ENCODE assay signal across 16 cellular contexts in genomic region chr17:17549732-17550366, GRCh38. TPM values are rescaled to one million over a fixed set of nuclear protein-coding genes. Genes with fewer than 3 reads are reported as not detected.
DNase-seq lines count a peak whose midpoint lies in the region; ATAC-seq and TF ChIP-seq lines count a peak whose summit lies in the region.
"Had no signal": no experiment of that assay in that cellular context is flagged by ENCODE, and none has a peak within 500 bp of the region (broad histone marks: within the 10 kb centered on the region; RNA-seq: fewer than 3 reads in every experiment).

No MANE protein-coding gene starts in this region.

- peak overlapping the region in 2 of 3 experiments; percentile 47 to 62; a peak in 3 of 7 replicates for H3K27ac Mint-ChIP-seq in H9
- H3K27ac Mint-ChIP-seq in activated T-helper 17 cell treated with anti-CD3 and anti-CD28 coated beads, Interleukin-2, amount 50 U/mL, for 72 hours: no peak overlapping the region
- no peak overlapping the region for H3K27ac Mint-ChIP-seq in CD8-positive, alpha-beta T cell

- no peak overlapping the region for H2BK5ac ChIP-seq in H9 (ENCODE audit: insufficient read length, low read length)

- WGBS in H9 (ENCODE audit: extremely low coverage, insufficient read length, low lambda C conversion rate): no CpG with 5 or more reads among the region's 20 CpGs
- 74% methylated on average over 20 of the region's 20 CpGs for WGBS in right cardiac atrium

- no peak overlapping the region for H3K9ac ChIP-seq in H9 (ENCODE audit: extremely low read depth, insufficient read length, low read length)

- H3K79me2 ChIP-seq in H9 (ENCODE audit: insufficient read depth, low read length): no peaks in the 10 kb centered on the region

- H3K36me3 ChIP-seq in CD8-positive, alpha-beta T cell (ENCODE audit: insufficient read depth, low read length): no peaks in the 10 kb centered on the region

- H2BK12ac ChIP-seq in H9 (ENCODE audit: insufficient read length, low read depth, low read length): no peak overlapping the region

- H3K14ac ChIP-seq in H9 (ENCODE audit: insufficient read depth, low read length): no peak overlapping the region

- H3K23ac ChIP-seq in H9 (ENCODE audit: insufficient read length, low read depth, low read length): peak overlapping the region; percentile 55

- H4K20me1 ChIP-seq in H9 (ENCODE audit: control insufficient read depth, insufficient read depth, insufficient read length): no peaks in the 10 kb centered on the region

- no peaks in the 10 kb centered on the region for H3K23me2 ChIP-seq in H9 (ENCODE audit: insufficient read length, low read depth, low read length, poor library complexity, severe bottlenecking)

- no peak overlapping the region for H2BK20ac ChIP-seq in H9 (ENCODE audit: low read depth, low read length, poor library complexity, severe bottlenecking)

- no peak overlapping the region for H3T11ph ChIP-seq in H9 (ENCODE audit: low read length)

- no peak overlapping the region for H2AFZ ChIP-seq in H9 (ENCODE audit: low read length)

- H2AK5ac ChIP-seq in H9 (ENCODE audit: insufficient read length, low read length): no peak overlapping the region

- no peak overlapping the region for H4K91ac ChIP-seq in H9 (ENCODE audit: insufficient read length, low read depth, low read length)

- H3K9me3 Mint-ChIP-seq in H9: no peaks in the 10 kb centered on the region
- no peaks in the 10 kb centered on the region for H3K9me3 Mint-ChIP-seq in activated T-helper 17 cell treated with anti-CD3 and anti-CD28 coated beads, Interleukin-2, amount 50 U/mL, for 72 hours
- no peaks in the 10 kb centered on the region for H3K9me3 Mint-ChIP-seq in CD8-positive, alpha-beta T cell
- H3K9me3 Mint-ChIP-seq: CD4-positive, CD25-positive, alpha-beta regulatory T cell had no signal

- DNase-seq in H9: no peak
- DNase-seq in head of caudate nucleus: peak in 31 of 42 donors; percentile 23 to 72 (median 52)
- DNase-seq in right cardiac atrium: peak; percentile 23 to 87 (median 76)
- DNase-seq in superior temporal gyrus (ENCODE audit: extremely low spot score): peak; percentile 32
- no peak for DNase-seq in amniotic stem cell (lab: John Stamatoyannopoulos, UW)
- DNase-seq in CD8-positive, alpha-beta T cell: no peak
- DNase-seq: CD4-positive, CD25-positive, alpha-beta regulatory T cell; DMS53; H7; NCI-H1417 treated with DMSO at 0.1 percent for 48 hours; NCI-H2029; NCI-H2171; NCI-H446 treated with DMSO at 0.1 percent for 48 hours; NCI-H748 treated with DMSO at 0.1 percent for 48 hours had no signal

- no peak overlapping the region for H3K4me3 Mint-ChIP-seq in H9
- H3K4me3 Mint-ChIP-seq in activated T-helper 17 cell treated with anti-CD3 and anti-CD28 coated beads, Interleukin-2, amount 50 U/mL, for 72 hours: no peak overlapping the region
- no peak overlapping the region for H3K4me3 Mint-ChIP-seq in CD8-positive, alpha-beta T cell
- H3K4me3 Mint-ChIP-seq: CD4-positive, CD25-positive, alpha-beta regulatory T cell had no signal

- no peak for TF ChIP-seq CTCF in H9 (conservative IDR thresholded peaks at IDR 0.05)
- TF ChIP-seq CTCF in CD8-positive, alpha-beta T cell (IDR thresholded peaks at IDR 0.05): no peak

- H3K27me3 ChIP-seq in H9 (ENCODE audit: insufficient read depth, low read length) (no peaks in the 10 kb centered on the region), right cardiac atrium (ENCODE audit: control insufficient read depth, insufficient read depth) (no peaks in the 10 kb centered on the region)
- no peaks in the 10 kb centered on the region for H3K27me3 ChIP-seq in CD8-positive, alpha-beta T cell (ENCODE audit: insufficient read depth, low read length)

- intact Hi-C loops in head of caudate nucleus (cut with DNase I) (no loop called here), right cardiac atrium (cut with DNase I) (no loop called here)
- intact Hi-C loops in CD8-positive, alpha-beta T cell (cut with DNase I, micrococcal nuclease): no loop called here

- no peak overlapping the region for H3K4me3 ChIP-seq in right cardiac atrium (ENCODE audit: low read length)
- no peak overlapping the region for H3K4me3 ChIP-seq in CD8-positive, alpha-beta T cell (ENCODE audit: low read depth, low read length)

- H3K9me3 ChIP-seq in H9 (ENCODE audit: control insufficient read depth, low read depth, low read length) (no peaks in the 10 kb centered on the region), right cardiac atrium (ENCODE audit: control insufficient read depth, low read length) (no peaks in the 10 kb centered on the region)
- H3K9me3 ChIP-seq in CD8-positive, alpha-beta T cell (ENCODE audit: low read length): no peaks in the 10 kb centered on the region

- no peak overlapping the region for H2BK120ac ChIP-seq in H9 (ENCODE audit: low read depth, low read length, poor library complexity, severe bottlenecking)

- H3K79me1 ChIP-seq in H9 (ENCODE audit: insufficient read depth, low read depth, low read length, poor library complexity, severe bottlenecking): no peaks in the 10 kb centered on the region

- no peak overlapping the region for H4K8ac ChIP-seq in H9 (replicated peaks; ENCODE audit: insufficient read length, low read depth, low read length)

- no peak overlapping the region for H3K4me2 ChIP-seq in H9 (ENCODE audit: insufficient read depth, insufficient read length, low read length)

- POLR2A ChIA-PET in CD8-positive, alpha-beta T cell (lab: Charles Lee): no interaction called here

- peak; percentile 53 to 55 for ATAC-seq in right cardiac atrium
- no peak for ATAC-seq in activated T-helper 17 cell treated with anti-CD3 and anti-CD28 coated beads, Interleukin-2, amount 50 U/mL, for 72 hours (replicated peaks)
- no peak for ATAC-seq in CD8-positive, alpha-beta T cell

- CTCF ChIA-PET in CD8-positive, alpha-beta T cell (lab: Charles Lee): no interaction called here

- H3K27ac ChIP-seq in H9 (ENCODE audit: insufficient read length, low read depth, low read length): no peak overlapping the region
- H3K27ac ChIP-seq in right cardiac atrium (ENCODE audit: low read length): peak overlapping the region; percentile 84
- no peak overlapping the region for H3K27ac ChIP-seq in CD8-positive, alpha-beta T cell (ENCODE audit: low read depth, low read length)
- H3K27ac ChIP-seq: RWPE1 had no signal

- no peaks in the 10 kb centered on the region for H3K4me1 ChIP-seq in H9 (ENCODE audit: insufficient read depth, low read length)
- H3K4me1 ChIP-seq in right cardiac atrium (ENCODE audit: control insufficient read depth, insufficient read depth, low read length): peaks cover 3% of the 10 kb centered on the region
- H3K4me1 ChIP-seq in CD8-positive, alpha-beta T cell (ENCODE audit: insufficient read depth, low read length): no peaks in the 10 kb centered on the region

- H2BK15ac ChIP-seq in H9 (ENCODE audit: low read depth, low read length): no peak overlapping the region

- H3K4me1 Mint-ChIP-seq in H9: peaks cover 8 to 12% of the 10 kb centered on the region in 2 experiments; a peak in 3 of 4 replicates
- no peaks in the 10 kb centered on the region for H3K4me1 Mint-ChIP-seq in activated T-helper 17 cell treated with anti-CD3 and anti-CD28 coated beads, Interleukin-2, amount 50 U/mL, for 72 hours
- no peaks in the 10 kb centered on the region for H3K4me1 Mint-ChIP-seq in CD8-positive, alpha-beta T cell (ENCODE audit: low read depth)

- no peak overlapping the region for H3K56ac ChIP-seq in H9 (ENCODE audit: insufficient read length, low read depth, low read length)

- H3K27me3 Mint-ChIP-seq in H9 (ENCODE audit: low read depth): no peaks in the 10 kb centered on the region
- no peaks in the 10 kb centered on the region for H3K27me3 Mint-ChIP-seq in activated T-helper 17 cell treated with anti-CD3 and anti-CD28 coated beads, Interleukin-2, amount 50 U/mL, for 72 hours
- H3K27me3 Mint-ChIP-seq in CD8-positive, alpha-beta T cell (ENCODE audit: low read depth): no peaks in the 10 kb centered on the region
- H3K27me3 Mint-ChIP-seq: CD4-positive, CD25-positive, alpha-beta regulatory T cell had no signal

- H3K18ac ChIP-seq in H9 (ENCODE audit: insufficient read length, low read depth, low read length): no peak overlapping the region

- H3K36me3 Mint-ChIP-seq in H9 (ENCODE audit: insufficient read depth in 1 of 3, low read depth in 3 of 3): peaks cover 0 to 2% (median 0%) of the 10 kb centered on the region in 3 experiments; a peak in 1 of 7 replicates
- no peaks in the 10 kb centered on the region for H3K36me3 Mint-ChIP-seq in activated T-helper 17 cell treated with anti-CD3 and anti-CD28 coated beads, Interleukin-2, amount 50 U/mL, for 72 hours (ENCODE audit: low read depth)
- H3K36me3 Mint-ChIP-seq in CD8-positive, alpha-beta T cell: peaks cover 3% of the 10 kb centered on the region

- H4K5ac ChIP-seq in H9 (ENCODE audit: insufficient read length, low read depth, low read length): no peak overlapping the region

- no peak overlapping the region for H3K4ac ChIP-seq in H9 (ENCODE audit: low read depth, low read length)

RNA-seq across cellular contexts. Expression of gene PEMT, which starts 41.7 kb away (rescaled TPM):
- 63.2 and 63.5 TPM in 2 replicates for total RNA-seq in H9 (2021)
- total RNA-seq in right cardiac atrium: 10 to 100 TPM; 18.4 to 28.5 (median 19.3) TPM
- polyA plus RNA-seq in right cardiac atrium: 28.0 TPM
- 10 to 100 TPM; 18.1 to 33.5 TPM for total RNA-seq in activated T-helper 17 cell treated with anti-CD3 and anti-CD28 coated beads, Interleukin-2, amount 50 U/mL, for 72 hours
- 10 to 100 TPM; 14.7 to 15.4 TPM for total RNA-seq in CD8-positive, alpha-beta T cell

RNA-seq across cellular contexts. Expression of gene RASD1, which starts 53.7 kb away (rescaled TPM):
- total RNA-seq in H9 (2021) (5.7 and 6.8 TPM in 2 replicates), right cardiac atrium (10 to 100 TPM; 18.7 to 63.8 (median 39.9) TPM)
- polyA plus RNA-seq in right cardiac atrium: 66.2 TPM
- 1 to 10 TPM; 1.3 TPM for total RNA-seq in activated T-helper 17 cell treated with anti-CD3 and anti-CD28 coated beads, Interleukin-2, amount 50 U/mL, for 72 hours
- 1 to 10 TPM; 2.8 to 2.9 TPM for total RNA-seq in CD8-positive, alpha-beta T cell

Comparison
In these comparisons a context has a peak if more than half of its experiments do, and no peak if none do; other contexts are left out.
1. DNase-seq: peak in head of caudate nucleus (31 of 42), right cardiac atrium (3 of 3) and superior temporal gyrus (single experiment); none in H9 (single experiment), amniotic stem cell (single experiment) and CD8-positive, alpha-beta T cell (0 of 7).
2. H3K27ac Mint-ChIP-seq: peak in H9 (2 of 3); none in activated T-helper 17 cell treated with anti-CD3 and anti-CD28 coated beads, Interleukin-2, amount 50 U/mL, for 72 hours (single experiment) and CD8-positive, alpha-beta T cell (single experiment).
3. ATAC-seq: peak in right cardiac atrium (2 of 2); none in activated T-helper 17 cell treated with anti-CD3 and anti-CD28 coated beads, Interleukin-2, amount 50 U/mL, for 72 hours (single experiment) and CD8-positive, alpha-beta T cell (single experiment).